8 cellular contexts compared by ENCODE assay signal in the genomic region with DNA sequence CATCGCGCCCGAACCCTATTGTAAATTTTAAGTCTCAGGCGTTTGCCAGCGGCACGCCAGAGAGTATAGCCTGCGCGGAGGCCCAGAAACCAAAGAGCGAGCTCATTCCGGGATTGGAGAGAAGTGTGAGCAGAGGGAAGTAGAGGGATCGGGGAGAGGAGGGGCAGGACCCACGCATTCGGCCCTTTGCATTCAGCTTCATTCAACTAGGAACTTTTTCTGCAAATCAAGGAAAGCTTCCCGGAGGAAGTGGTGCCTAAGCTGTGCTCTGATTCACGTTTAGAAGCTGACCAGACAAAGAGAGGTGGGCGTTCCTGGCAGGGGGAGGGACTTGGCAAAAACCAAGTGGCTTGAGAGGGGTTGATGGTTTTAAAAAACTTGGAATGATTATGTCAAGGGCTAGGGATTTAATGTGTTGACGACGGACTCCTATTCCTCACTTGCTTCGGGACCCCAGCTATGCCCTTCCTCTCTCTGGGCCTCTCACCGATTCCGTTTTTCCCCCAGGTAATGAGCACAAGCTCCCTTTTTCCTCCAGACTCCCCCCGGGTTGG. TPM values are rescaled to one million over a fixed set of nuclear protein-coding genes. Genes with fewer than 3 reads are reported as not detected.
DNase-seq lines count a peak whose midpoint lies in the region; ATAC-seq and TF ChIP-seq lines count a peak whose summit lies in the region.

No MANE protein-coding gene starts in this region.

- H3K27ac ChIP-seq in adrenal gland (peak overlapping the region; percentile 16 to 97 (median 91)), psoas muscle (peak overlapping the region; percentile 99)

- intact Hi-C loops in adrenal gland (cut with DNase I) (loop anchor here in 1 of 2 donors (10.0 kb wide), 1 partner anchor 91 kb away; the partner anchor contains the start of genes NOSIP and PRRG2), left cardiac atrium (cut with DNase I) (no loop called here), psoas muscle (cut with DNase I) (loop anchor here (2.0 to 10.0 kb wide), 4 partner anchors 35 to 141 kb away; partner anchors contain the start of genes MED25 (in 1 of the 2) and RRAS (in 1 of the 2))

- H3K36me3 ChIP-seq in BE2C (peaks cover 12% of the 10 kb centered on the region), adrenal gland (replicated peaks in 1 of 2) (peaks cover 0 to 7% of the 10 kb centered on the region in 2 donors), psoas muscle (ENCODE audit: insufficient read depth in 1 of 2, low read depth in 1 of 2) (peaks cover 0 to 11% of the 10 kb centered on the region in 2 donors)

- ATAC-seq in GM18511 (IDR thresholded peaks at IDR 0.05; ENCODE audit: unreplicated experiment) (peak; percentile 28), HG03460 (IDR thresholded peaks at IDR 0.05; ENCODE audit: unreplicated experiment) (peak; percentile 27), left cardiac atrium (peak; percentile 36 to 52), psoas muscle (peak; percentile 41 to 64 (median 54)), GM21367 (IDR thresholded peaks at IDR 0.05; ENCODE audit: unreplicated experiment) (no peak)

- H3K27me3 ChIP-seq in BE2C (no peaks in the 10 kb centered on the region), adrenal gland (no peaks in the 10 kb centered on the region), psoas muscle (ENCODE audit: insufficient read depth in 3 of 3, low read length in 2 of 3) (no peaks in the 10 kb centered on the region)

- TF ChIP-seq POLR2A in adrenal gland (IDR thresholded peaks at IDR 0.05), result no peak

- 1 to 2% (median 2%) methylated on average over 18 to 22 of the region's 22 CpGs for WGBS in adrenal gland, 4 donors
- 1 to 2% (median 2%) methylated on average over 22 of the region's 22 CpGs for WGBS in psoas muscle, 3 donors

- peak overlapping the region; percentile 98 for H3K4me3 ChIP-seq in BE2C (ENCODE audit: low read depth, low read length)
- H3K4me3 ChIP-seq in adrenal gland, result peak overlapping the region in 2 of 4 donors; percentile 4 to 39
- H3K4me3 ChIP-seq in psoas muscle, result peak overlapping the region; percentile 95

- H3K9me3 ChIP-seq in BE2C, result no peaks in the 10 kb centered on the region
- no peaks in the 10 kb centered on the region for H3K9me3 ChIP-seq in adrenal gland (replicated peaks in 1 of 3)
- H3K9me3 ChIP-seq in psoas muscle, result no peaks in the 10 kb centered on the region

- DNase-seq in BE2C, result peak; percentile 84
- peak; percentile 89 for DNase-seq in NCI-H82 treated with DMSO at 0.1 percent for 48 hours (lab: John Stamatoyannopoulos, UW; ENCODE audit: unreplicated experiment)
- DNase-seq in adrenal gland, result peak; percentile 83 to 94 (median 92)
- DNase-seq in left cardiac atrium, result peak; percentile 86
- peak; percentile 87 to 92 for DNase-seq in psoas muscle

- H3K4me1 ChIP-seq in BE2C, result peaks cover 12% of the 10 kb centered on the region
- H3K4me1 ChIP-seq in adrenal gland (replicated peaks in 1 of 2), result peaks cover 23 to 37% of the 10 kb centered on the region in 2 donors
- peaks cover 33% of the 10 kb centered on the region for H3K4me1 ChIP-seq in psoas muscle

- TF ChIP-seq CTCF in BE2C (IDR thresholded peaks at IDR 0.05; ENCODE audit: low read depth, low read length) (no peak), adrenal gland (IDR thresholded peaks at IDR 0.05) (no peak), psoas muscle (IDR thresholded peaks at IDR 0.05) (no peak)

RNA-seq across cellular contexts. Expression of gene PRMT1, which starts 0.9 kb away (rescaled TPM):
- 665 TPM for polyA plus RNA-seq in BE2C (2012; ENCODE audit: insufficient read depth, insufficient read length, low read depth)
- total RNA-seq in adrenal gland (100 to 1,000 TPM in 7 of 8 donors, 10 to 100 TPM in 1; 80.4 to 262 (median 159) TPM), left cardiac atrium (100 to 1,000 TPM; 137 to 159 TPM), psoas muscle (100 to 1,000 TPM; 180 to 259 (median 198) TPM)
- polyA plus RNA-seq in adrenal gland (100 to 1,000 TPM; 158 to 198 (median 179) TPM), psoas muscle (100 to 1,000 TPM; 139 to 424 (median 208) TPM)

RNA-seq across cellular contexts. Expression of gene BCL2L12, which starts 10.5 kb away (rescaled TPM):
- 9.4 TPM for polyA plus RNA-seq in BE2C (2012; ENCODE audit: insufficient read depth, insufficient read length, low read depth)
- 10 to 100 TPM in 4 of 8 donors, 1 to 10 TPM in 4; 3.3 to 16.3 (median 9.9) TPM for total RNA-seq in adrenal gland
- polyA plus RNA-seq in adrenal gland, result 10 to 100 TPM in 2 of 3 donors, 1 to 10 TPM in 1; 3.5 to 15.4 (median 13.9) TPM
- total RNA-seq in left cardiac atrium, result 10 to 100 TPM; 12.0 to 12.5 TPM
- total RNA-seq in psoas muscle, result 10 to 100 TPM; 13.0 to 21.5 (median 15.8) TPM
- 10 to 100 TPM; 28.3 to 42.7 (median 35.0) TPM for polyA plus RNA-seq in psoas muscle

RNA-seq across cellular contexts. Expression of gene IRF3, which starts 10.6 kb away (rescaled TPM):
- polyA plus RNA-seq in BE2C (2012; ENCODE audit: insufficient read depth, insufficient read length, low read depth), result 57.1 TPM
- 100 to 1,000 TPM in 2 of 8 donors, 10 to 100 TPM in 6; 33.7 to 108 (median 64.4) TPM for total RNA-seq in adrenal gland
- 100 to 1,000 TPM in 2 of 3 donors, 10 to 100 TPM in 1; 23.2 to 328 (median 159) TPM for polyA plus RNA-seq in adrenal gland
- total RNA-seq in left cardiac atrium, result 10 to 100 TPM; 46.3 to 48.1 TPM
- 10 to 100 TPM; 10.3 to 22.1 (median 14.4) TPM for total RNA-seq in psoas muscle
- polyA plus RNA-seq in psoas muscle, result 10 to 100 TPM; 18.2 to 26.5 (median 21.7) TPM

RNA-seq across cellular contexts. Expression of gene ADM5, which starts 13.2 kb away (rescaled TPM):
- polyA plus RNA-seq in BE2C (2012; ENCODE audit: insufficient read depth, insufficient read length, low read depth), result 3.8 TPM
- total RNA-seq in adrenal gland, result 1 to 10 TPM in 1 of 8 donors, under 1 TPM in 7; 0.18 to 1.2 (median 0.50) TPM
- polyA plus RNA-seq in adrenal gland, result 1 to 10 TPM in 2 of 3 donors, not detected in 1; 1.9 to 2.0 TPM
- total RNA-seq in left cardiac atrium, result 1 to 10 TPM; 1.1 to 1.2 TPM
- total RNA-seq in psoas muscle, result 1 to 10 TPM in 2 of 4 donors, under 1 TPM in 2; 0.58 to 1.5 (median 1.0) TPM
- polyA plus RNA-seq in psoas muscle, result under 1 TPM; 0.38 to 0.48 (median 0.41) TPM

RNA-seq across cellular contexts. Expression of gene CPT1C, which starts 14.7 kb away (rescaled TPM):
- polyA plus RNA-seq in BE2C (2012; ENCODE audit: insufficient read depth, insufficient read length, low read depth), result 45.4 TPM
- total RNA-seq in adrenal gland (1 to 10 TPM in 7 of 8 donors, not detected in 1; 2.4 to 9.4 (median 5.9) TPM), left cardiac atrium (1 to 10 TPM; 4.7 to 5.1 TPM), psoas muscle (1 to 10 TPM in 1 of 4 donors, under 1 TPM in 3; 0.53 to 1.2 (median 0.70) TPM)
- polyA plus RNA-seq in adrenal gland (10 to 100 TPM in 2 of 3 donors, 1 to 10 TPM in 1; 5.8 to 55.7 (median 14.1) TPM), psoas muscle (1 to 10 TPM in 2 of 3 donors, under 1 TPM in 1; 0.34 to 1.1 (median 1.0) TPM)

Comparison
In these comparisons a context has a peak if more than half of its experiments do, and no peak if none do; other contexts are left out.
1. intact Hi-C loops: an anchor here in psoas muscle (2.0 to 10.0 kb wide); none called in left cardiac atrium.